In genomic region chr11:45339754-45340519, GRCh38 we compare ENCODE assay signal across 8 cellular contexts. TPM values are rescaled to one million over a fixed set of nuclear protein-coding genes. Genes with fewer than 3 reads are reported as not detected.
DNase-seq lines count a peak whose midpoint lies in the region; ATAC-seq, FAIRE-seq and TF ChIP-seq lines count a peak whose summit lies in the region.

No MANE protein-coding gene starts in this region.

- 23% methylated on average over 26 of the region's 26 CpGs for WGBS in hepatocyte (ENCODE audit: low lambda C conversion rate, missing lambda C conversion rate)

- H3K9me3 ChIP-seq in astrocyte (ENCODE audit: insufficient read depth, low read depth, low read length) (no peaks in the 10 kb centered on the region), hepatocyte (ENCODE audit: low read depth) (no peaks in the 10 kb centered on the region)

- TF ChIP-seq CTCF in astrocyte (IDR thresholded peaks at IDR 0.05; ENCODE audit: insufficient read depth, low read depth, low read length) (peak; percentile 71), hepatocyte (IDR thresholded peaks at IDR 0.05; ENCODE audit: poor library complexity) (peak; percentile 87)

- no peak overlapping the region for H3K9ac ChIP-seq in astrocyte (ENCODE audit: low read length)

- H3K4me1 ChIP-seq in astrocyte (ENCODE audit: insufficient read depth, low read length) (no peaks in the 10 kb centered on the region), hepatocyte (ENCODE audit: insufficient read depth) (no peaks in the 10 kb centered on the region)

- intact Hi-C loops in sciatic nerve (cut with DNase I) = no loop called here

- no peak for FAIRE-seq in astrocyte (lab: Jason Lieb, UNC)

- no peaks in the 10 kb centered on the region for H3K36me3 Mint-ChIP-seq in astrocyte (ENCODE audit: low read depth, unreplicated experiment)

- H3K27ac ChIP-seq in astrocyte (ENCODE audit: low read depth, low read length) (no peak overlapping the region), hepatocyte (no peak overlapping the region)

- H3K4me1 Mint-ChIP-seq in astrocyte (ENCODE audit: low read depth, unreplicated experiment) = no peaks in the 10 kb centered on the region

- ATAC-seq in HG02970 (IDR thresholded peaks at IDR 0.05; ENCODE audit: low FRiP score, unreplicated experiment) = peak; percentile 82
- peak; percentile 95 for ATAC-seq in sciatic nerve

- H3K27ac Mint-ChIP-seq in astrocyte (ENCODE audit: unreplicated experiment) = no peak overlapping the region

- DNase-seq in NK-92 treated with Interleukin-12 subunit alpha and Interleukin-12 subunit beta, amount 100 ng/mL, for 24 hours (lab: John Stamatoyannopoulos, UW) = peak; percentile 70
- no peak for DNase-seq in NK-92 (lab: John Stamatoyannopoulos, UW; ENCODE audit: unreplicated experiment)
- peak; percentile 80 to 90 for DNase-seq in NCI-H1930 (lab: John Stamatoyannopoulos, UW)
- peak; percentile 93 for DNase-seq in T-helper 9 cell
- DNase-seq in astrocyte (ENCODE audit: low read depth) = peak; percentile 56
- peak; percentile 94 for DNase-seq in hepatocyte (ENCODE audit: low spot score)
- peak; percentile 96 for DNase-seq in sciatic nerve (ENCODE audit: low spot score)

- H2AFZ ChIP-seq in astrocyte (ENCODE audit: low read depth, low read length) = no peak overlapping the region
- H2AFZ ChIP-seq in hepatocyte = peak overlapping the region; percentile 45

- H3K79me2 ChIP-seq in astrocyte (ENCODE audit: insufficient read depth, low read length) (no peaks in the 10 kb centered on the region), hepatocyte (no peaks in the 10 kb centered on the region)

- H3K4me2 ChIP-seq in astrocyte (ENCODE audit: low read length) = peak overlapping the region; percentile 78
- peak overlapping the region; percentile 73 for H3K4me2 ChIP-seq in hepatocyte

- no peaks in the 10 kb centered on the region for H3K9me3 Mint-ChIP-seq in astrocyte (ENCODE audit: unreplicated experiment)

- H3K4me3 Mint-ChIP-seq in astrocyte (ENCODE audit: unreplicated experiment) = no peak overlapping the region

- H3K27me3 ChIP-seq in astrocyte (ENCODE audit: insufficient read depth, low read length) (peaks cover 18% of the 10 kb centered on the region), hepatocyte (no peaks in the 10 kb centered on the region)

- H3K4me3 ChIP-seq in astrocyte (ENCODE audit: insufficient read depth, low read depth, low read length) = no peak overlapping the region
- no peak overlapping the region for H3K4me3 ChIP-seq in hepatocyte

- H3K27me3 Mint-ChIP-seq in astrocyte (ENCODE audit: low read depth, unreplicated experiment) = peaks cover 25% of the 10 kb centered on the region

- H3K36me3 ChIP-seq in astrocyte (ENCODE audit: insufficient read depth, low read length) = no peaks in the 10 kb centered on the region
- no peaks in the 10 kb centered on the region for H3K36me3 ChIP-seq in hepatocyte (replicated peaks; ENCODE audit: insufficient read depth, low read depth)

- no peaks in the 10 kb centered on the region for H4K20me1 ChIP-seq in astrocyte (ENCODE audit: insufficient read depth, low read length)
- no peaks in the 10 kb centered on the region for H4K20me1 ChIP-seq in hepatocyte (ENCODE audit: insufficient read depth, poor library complexity, severe bottlenecking)

- no peaks in the 10 kb centered on the region for H3K9me2 ChIP-seq in hepatocyte (replicated peaks; ENCODE audit: insufficient read depth)

RNA-seq across cellular contexts. Expression of gene SYT13, which starts 53.8 kb away (rescaled TPM):
- 0.50 and 1.4 TPM in 2 replicates for total RNA-seq in astrocyte
- total RNA-seq in hepatocyte = 10.4 and 11.5 TPM in 2 replicates
- polyA plus RNA-seq in hepatocyte = 1.6 and 1.7 TPM in 2 replicates
- total RNA-seq in sciatic nerve = not detected
